23 cellular contexts compared by ENCODE assay signal in the genomic region with DNA sequence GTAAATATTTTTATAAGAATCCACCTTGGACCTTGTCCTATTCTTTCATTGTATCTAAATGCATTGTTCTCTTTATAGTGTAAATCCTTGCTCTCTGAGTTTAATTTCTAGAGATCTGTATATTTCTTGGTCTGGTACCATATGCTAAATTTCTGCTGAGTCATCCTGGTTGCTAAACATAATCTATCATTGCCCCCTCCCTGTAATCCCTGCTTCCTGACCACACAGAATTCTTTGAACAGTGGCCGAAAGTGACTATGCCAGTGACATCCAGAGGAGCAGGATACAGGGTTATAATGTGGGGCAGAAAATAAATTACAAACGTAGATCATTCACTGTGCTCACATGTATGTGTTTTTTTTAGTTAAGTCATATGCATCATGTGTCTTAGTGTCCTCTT.
DNase-seq lines count a peak whose midpoint lies in the region; ATAC-seq, FAIRE-seq and TF ChIP-seq lines count a peak whose summit lies in the region.
"Had no signal": no experiment of that assay in that cellular context is flagged by ENCODE, and none has a peak within 500 bp of the region (broad histone marks: within the 10 kb centered on the region; RNA-seq: fewer than 3 reads in every experiment).

No MANE protein-coding gene starts in this region.

- peaks cover 5 to 8% (median 7%) of the 10 kb centered on the region in 3 donors for H3K4me1 Mint-ChIP-seq in CD8-positive, alpha-beta memory T cell

- H3K27ac ChIP-seq in cardiac muscle cell (no peak overlapping the region), heart right ventricle (no peak overlapping the region), H1 (ENCODE audit: low read depth, low read length) (no peak overlapping the region), smooth muscle cell (ENCODE audit: low read depth) (no peak overlapping the region), left lung (no peak overlapping the region), kidney (ENCODE audit: low read depth in 2 of 2, low read length in 2 of 2) (no peak overlapping the region)
- no peak overlapping the region for H3K27ac ChIP-seq in CD8-positive, alpha-beta memory T cell (ENCODE audit: low read depth, low read length)
- H3K27ac ChIP-seq: C4-2B, neutrophil, Peyer's patch, SK-N-MC had no signal

- H3K4me1 ChIP-seq in cardiac muscle cell (ENCODE audit: low read depth), result peaks cover 3% of the 10 kb centered on the region
- H3K4me1 ChIP-seq in heart right ventricle, result no peaks in the 10 kb centered on the region
- peaks cover 0 to 4% (median 0%) of the 10 kb centered on the region in 4 experiments; a peak in 2 of 7 replicates for H3K4me1 ChIP-seq in H1 (replicated peaks in 1 of 4; ENCODE audit: control insufficient read depth in 3 of 4, insufficient read depth in 4 of 4, low read length in 3 of 4)
- H3K4me1 ChIP-seq in smooth muscle cell (ENCODE audit: low read depth), result peaks cover 8% of the 10 kb centered on the region
- no peaks in the 10 kb centered on the region for H3K4me1 ChIP-seq in left lung
- no peaks in the 10 kb centered on the region for H3K4me1 ChIP-seq in CD8-positive, alpha-beta memory T cell (ENCODE audit: insufficient read depth, low read length)
- H3K4me1 ChIP-seq in kidney (ENCODE audit: control insufficient read depth in 1 of 2, insufficient read depth in 1 of 2, low read depth in 1 of 2, low read length in 2 of 2), result no peaks in the 10 kb centered on the region
- H3K4me1 ChIP-seq: Peyer's patch had no signal

- TF ChIP-seq POLR2A in H1 (IDR thresholded peaks at IDR 0.05; ENCODE audit: control extremely low read depth in 1 of 2, low read depth in 2 of 2, low read length in 2 of 2), result no peak

- no peak overlapping the region for H4K91ac ChIP-seq in H1 (replicated peaks; ENCODE audit: insufficient read length, low read length)

- TF ChIP-seq EP300 in H1 (IDR thresholded peaks at IDR 0.05; ENCODE audit: borderline replicate concordance in 1 of 2, low read depth in 2 of 2, low read length in 2 of 2), result no peak

- FAIRE-seq in H1 (lab: Jason Lieb, UNC) (no peak), kidney (lab: Jason Lieb, UNC) (no peak)

- H2AK5ac ChIP-seq in H1 (ENCODE audit: low read depth, low read length), result no peak overlapping the region

- H4K8ac ChIP-seq in H1 (ENCODE audit: extremely low read depth, insufficient read depth, low read length), result no peak overlapping the region

- no peaks in the 10 kb centered on the region for H3F3A ChIP-seq in smooth muscle cell (ENCODE audit: low read depth)

- no peaks in the 10 kb centered on the region for H3K79me1 ChIP-seq in H1 (ENCODE audit: low read depth, low read length)

- no peak overlapping the region for H3K56ac ChIP-seq in H1 (replicated peaks; ENCODE audit: insufficient read length, low read depth, low read length)

- no peak overlapping the region for H2BK5ac ChIP-seq in H1 (ENCODE audit: low read depth, low read length)

- ATAC-seq in heart right ventricle (no peak), left lung (no peak)
- ATAC-seq: left ventricle myocardium superior had no signal

- H3K4ac ChIP-seq in H1 (replicated peaks; ENCODE audit: insufficient read length, low read depth, low read length), result no peak overlapping the region

- POLR2A ChIA-PET in H1 (lab: Charles Lee; ENCODE audit: partially characterized antibody), result no interaction called here
- POLR2A ChIA-PET in CD8-positive, alpha-beta memory T cell (lab: Charles Lee), result no interaction called here

- H3K23me2 ChIP-seq in H1 (ENCODE audit: low read depth, low read length), result no peaks in the 10 kb centered on the region; the same call in 1 of the 2 replicates

- H3K27me3 Mint-ChIP-seq in CD8-positive, alpha-beta memory T cell, result peaks cover 0 to 4% of the 10 kb centered on the region in 2 donors

- no peak overlapping the region for H2BK20ac ChIP-seq in H1 (ENCODE audit: low read length)

- H4K20me1 ChIP-seq in H1 (replicated peaks in 1 of 2; ENCODE audit: control insufficient read depth in 1 of 2, insufficient read depth in 2 of 2, low read length in 2 of 2), result no peaks in the 10 kb centered on the region
- H4K20me1 ChIP-seq in smooth muscle cell (ENCODE audit: low read depth), result no peaks in the 10 kb centered on the region

- H3K36me3 Mint-ChIP-seq in CD8-positive, alpha-beta memory T cell, result no peaks in the 10 kb centered on the region

- H3K4me3 ChIP-seq in cardiac muscle cell (no peak overlapping the region), heart right ventricle (no peak overlapping the region), H1 (ENCODE audit: extremely low read depth in 1 of 4, insufficient read depth in 2 of 4, low read depth in 3 of 4, low read length in 4 of 4) (no peak overlapping the region), smooth muscle cell (no peak overlapping the region), left lung (no peak overlapping the region), kidney (ENCODE audit: low read length in 2 of 2) (no peak overlapping the region)
- no peak overlapping the region for H3K4me3 ChIP-seq in CD8-positive, alpha-beta memory T cell (ENCODE audit: low read length)
- H3K4me3 ChIP-seq: dorsolateral prefrontal cortex, Peyer's patch, SK-N-MC had no signal

- TF ChIP-seq RAD21 in H1 (IDR thresholded peaks at IDR 0.05 in 1 of 2, conservative IDR thresholded peaks at IDR 0.05 in 1 of 2; ENCODE audit: low read depth in 2 of 2, low read length in 2 of 2), result no peak

- intact Hi-C loops in heart right ventricle (cut with DNase I), result no loop called here
- intact Hi-C loops in left lung (cut with DNase I), result no loop called here
- intact Hi-C loops in kidney (cut with DNase I), result no loop called here

- no peak overlapping the region for H3K4me3 Mint-ChIP-seq in CD8-positive, alpha-beta memory T cell
- H3K4me3 Mint-ChIP-seq: activated CD4-positive, alpha-beta T cell treated with anti-CD3 and anti-CD28 coated beads, Interleukin-2, amount 10 ng/mL, durations not matched to agents 7 days and 5 days had no signal

- no peak overlapping the region for H3K4me2 ChIP-seq in H1 (ENCODE audit: insufficient read depth in 1 of 2, low read depth in 2 of 2, low read length in 2 of 2)
- H3K4me2 ChIP-seq in smooth muscle cell, result peak overlapping the region; percentile 37

- H4K5ac ChIP-seq in H1 (ENCODE audit: insufficient read length, low read depth, low read length), result no peak overlapping the region

- H3K36me3 ChIP-seq in cardiac muscle cell (no peaks in the 10 kb centered on the region), heart right ventricle (no peaks in the 10 kb centered on the region), H1 (ENCODE audit: control insufficient read depth in 2 of 4, insufficient read depth in 4 of 4, low read length in 3 of 4) (no peaks in the 10 kb centered on the region), smooth muscle cell (ENCODE audit: low read depth) (no peaks in the 10 kb centered on the region), left lung (no peaks in the 10 kb centered on the region), kidney (ENCODE audit: control insufficient read depth in 1 of 2, insufficient read depth in 2 of 2, low read length in 2 of 2) (no peaks in the 10 kb centered on the region)
- H3K36me3 ChIP-seq in CD8-positive, alpha-beta memory T cell (ENCODE audit: insufficient read depth, low read length), result no peaks in the 10 kb centered on the region
- H3K36me3 ChIP-seq: neutrophil, Peyer's patch had no signal

- no peak overlapping the region for H3K27ac Mint-ChIP-seq in CD8-positive, alpha-beta memory T cell
- H3K27ac Mint-ChIP-seq: activated CD4-positive, alpha-beta T cell treated with anti-CD3 and anti-CD28 coated beads, Interleukin-2, amount 10 ng/mL, durations not matched to agents 7 days and 5 days had no signal

- no peak overlapping the region for H3K14ac ChIP-seq in H1 (ENCODE audit: insufficient read length)

- H3K23ac ChIP-seq in H1 (ENCODE audit: insufficient read length), result no peak overlapping the region

- CTCF ChIA-PET in H1 (lab: Charles Lee; ENCODE audit: partially characterized antibody), result no interaction called here
- CTCF ChIA-PET in CD8-positive, alpha-beta memory T cell (lab: Charles Lee), result no interaction called here

- H3K9ac ChIP-seq in H1 (replicated peaks in 1 of 4; ENCODE audit: extremely low read depth in 1 of 4, low read depth in 3 of 4, low read length in 3 of 4), result no peak overlapping the region
- H3K9ac ChIP-seq in smooth muscle cell (ENCODE audit: low read depth), result no peak overlapping the region
- H3K9ac ChIP-seq in kidney (ENCODE audit: low read length in 2 of 2), result no peak overlapping the region

- WGBS in heart right ventricle, 2 donors, result 52 to 58% methylated on average over 2 of the region's 2 CpGs
- WGBS in H1 (ENCODE audit: extremely low coverage in 1 of 2, insufficient coverage in 1 of 2, insufficient read length in 1 of 2, insufficient replicate concordance in 2 of 2, low coverage in 1 of 2, low lambda C conversion rate in 2 of 2, missing lambda C conversion rate in 1 of 2), 2 experiments, result 91% methylated on average over 2 of the region's 2 CpGs; no CpG with 5 or more reads in 1 of the 2 experiments
- 16% methylated on average over 2 of the region's 2 CpGs for WGBS in smooth muscle cell (ENCODE audit: low lambda C conversion rate)

- peak; percentile 10 to 14 for DNase-seq in cardiac muscle cell (ENCODE audit: low read depth in 1 of 2, low spot score in 1 of 2)
- DNase-seq in heart right ventricle, result no peak
- DNase-seq in OCI-M1 (lab: John Stamatoyannopoulos, UW), result peak; percentile 80
- no peak for DNase-seq in H1 (ENCODE audit: low read depth in 1 of 2, low spot score in 2 of 2)
- DNase-seq in smooth muscle cell (lab: John Stamatoyannopoulos, UW; ENCODE audit: unreplicated experiment), result no peak
- DNase-seq in left lung, result no peak
- DNase-seq in CD8-positive, alpha-beta memory T cell, result no peak
- DNase-seq in kidney, result no peak
- DNase-seq: activated CD4-positive, alpha-beta T cell treated with anti-CD3 and anti-CD28 coated beads, Interleukin-2, amount 10 ng/mL, durations not matched to agents 7 days and 5 days; activated CD8-positive, alpha-beta memory T cell treated with anti-CD3 and anti-CD28 coated beads, Interleukin-2, amount 50 U/mL, for 4 hours; activated gamma-delta T cell; amniotic stem cell; caudate nucleus; dorsolateral prefrontal cortex; Karpas-422; left ventricle myocardium superior; NCI-H2171; NCI-H774; Peyer's patch; T1000 had no signal

- H2AFZ ChIP-seq in H1 (ENCODE audit: low read length) (no peak overlapping the region), smooth muscle cell (ENCODE audit: low read depth) (peak overlapping the region; percentile 26)

- H2BK12ac ChIP-seq in H1 (ENCODE audit: low read depth, low read length), result no peak overlapping the region

- no peak overlapping the region for H2BK120ac ChIP-seq in H1 (replicated peaks; ENCODE audit: low read depth, low read length)

- TF ChIP-seq CTCF in cardiac muscle cell (IDR thresholded peaks at IDR 0.05; ENCODE audit: low read depth, low read length) (no peak), heart right ventricle (IDR thresholded peaks at IDR 0.05) (no peak), H1 (IDR thresholded peaks at IDR 0.05; ENCODE audit: control extremely low read depth in 1 of 3, insufficient read depth in 1 of 3, low read depth in 1 of 3, low read length in 3 of 3) (no peak), smooth muscle cell (IDR thresholded peaks at IDR 0.05; ENCODE audit: borderline replicate concordance, insufficient read depth, poor library complexity, severe bottlenecking) (no peak), left lung (IDR thresholded peaks at IDR 0.05) (no peak), kidney (IDR thresholded peaks at IDR 0.05; ENCODE audit: borderline replicate concordance, extremely low read depth, insufficient read depth) (no peak)

- H2BK15ac ChIP-seq in H1 (ENCODE audit: low read length), result no peak overlapping the region

- H3K9me3 Mint-ChIP-seq in CD8-positive, alpha-beta memory T cell, result peaks cover 0 to 1% (median 0%) of the 10 kb centered on the region in 5 donors
- H3K9me3 Mint-ChIP-seq: activated CD4-positive, alpha-beta T cell treated with anti-CD3 and anti-CD28 coated beads, Interleukin-2, amount 10 ng/mL, durations not matched to agents 7 days and 5 days had no signal

- H3K9me3 ChIP-seq in cardiac muscle cell (ENCODE audit: low read depth) (no peaks in the 10 kb centered on the region), heart right ventricle (no peaks in the 10 kb centered on the region), H1 (ENCODE audit: insufficient read depth in 2 of 2, low read depth in 1 of 2, low read length in 1 of 2) (no peaks in the 10 kb centered on the region), smooth muscle cell (replicated peaks; ENCODE audit: low read depth) (no peaks in the 10 kb centered on the region), left lung (no peaks in the 10 kb centered on the region), kidney (ENCODE audit: control insufficient read depth in 1 of 2, low read length in 2 of 2) (no peaks in the 10 kb centered on the region)
- H3K9me3 ChIP-seq in CD8-positive, alpha-beta memory T cell (ENCODE audit: low read length), result no peaks in the 10 kb centered on the region
- H3K9me3 ChIP-seq: neutrophil, Peyer's patch had no signal

- H3K79me2 ChIP-seq in H1 (ENCODE audit: control insufficient read depth in 1 of 2, insufficient read depth in 2 of 2, low read length in 2 of 2), result no peaks in the 10 kb centered on the region
- no peaks in the 10 kb centered on the region for H3K79me2 ChIP-seq in smooth muscle cell (ENCODE audit: low read depth)

- no peak overlapping the region for H3K18ac ChIP-seq in H1 (ENCODE audit: extremely low read depth, low read length)

- H3K27me3 ChIP-seq in cardiac muscle cell (no peaks in the 10 kb centered on the region), heart right ventricle (no peaks in the 10 kb centered on the region), H1 (replicated peaks in 1 of 4; ENCODE audit: control insufficient read depth in 3 of 4, extremely low read depth in 1 of 4, insufficient read depth in 3 of 4, low read length in 3 of 4) (peaks cover 0 to 1% (median 0%) of the 10 kb centered on the region in 4 experiments; a peak in 1 of 7 replicates), smooth muscle cell (ENCODE audit: low read depth) (no peaks in the 10 kb centered on the region), left lung (no peaks in the 10 kb centered on the region)
- H3K27me3 ChIP-seq in CD8-positive, alpha-beta memory T cell (ENCODE audit: insufficient read depth, low read length, poor library complexity, severe bottlenecking), result no peaks in the 10 kb centered on the region
- H3K27me3 ChIP-seq: dorsolateral prefrontal cortex, neutrophil, Peyer's patch had no signal

Comparison
In these comparisons a context has a peak if more than half of its experiments do, and no peak if none do; other contexts are left out.
1. DNase-seq: peak in cardiac muscle cell (2 of 2) and OCI-M1 (single experiment); none in heart right ventricle (0 of 2), H1 (0 of 2), smooth muscle cell (single experiment), left lung (0 of 2), CD8-positive, alpha-beta memory T cell (0 of 5) and kidney (single experiment).